Comparison of ENCODE assay signal across 2 cellular contexts in the genomic region with DNA sequence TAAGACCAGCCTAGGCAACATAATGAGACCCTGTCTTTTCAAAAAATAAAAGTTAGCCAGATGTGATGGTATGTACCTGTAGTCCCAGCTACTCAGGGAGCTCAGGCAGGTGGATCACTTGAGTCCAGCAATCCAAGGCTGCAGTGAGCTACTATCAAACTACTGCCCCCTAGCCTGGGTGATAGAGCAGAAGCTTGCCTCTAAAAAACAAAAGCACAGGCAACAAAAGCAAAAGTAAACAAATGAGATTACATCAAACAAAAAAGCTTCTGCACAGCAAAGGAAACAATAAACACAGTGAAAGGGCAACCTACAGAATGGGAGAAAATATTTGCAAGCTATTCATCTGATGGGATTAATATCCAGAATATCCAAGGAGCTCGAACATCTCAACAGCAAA.
TF ChIP-seq lines count a peak whose summit lies in the region.

No MANE protein-coding gene starts in this region.

TF ChIP-seq in HepG2, 621 proteins besides CTCF, POLR2A, EP300 and RAD21 (continued from another document and continues in another):
- TF ChIP-seq CBX1 (IDR thresholded peaks at IDR 0.05; ENCODE audit: low read depth) = no peak
- TF ChIP-seq FOXP1 (IDR thresholded peaks at IDR 0.05) = no peak
- peak; percentile 29; the same call in 1 of the 2 replicates for TF ChIP-seq FOXP1 (CRISPR knock-in tag; IDR thresholded peaks at IDR 0.05)
- no peak for TF ChIP-seq SOX6 (IDR thresholded peaks at IDR 0.05)
- peak; percentile 35; the same call in 1 of the 2 replicates for TF ChIP-seq SOX6 (CRISPR knock-in tag; IDR thresholded peaks at IDR 0.05)
- TF ChIP-seq, protein P1, sequence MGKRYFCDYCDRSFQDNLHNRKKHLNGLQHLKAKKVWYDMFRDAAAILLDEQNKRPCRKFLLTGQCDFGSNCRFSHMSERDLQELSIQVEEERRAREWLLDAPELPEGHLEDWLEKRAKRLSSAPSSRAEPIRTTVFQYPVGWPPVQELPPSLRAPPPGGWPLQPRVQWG (CRISPR knock-in tag; IDR thresholded peaks at IDR 0.05; ENCODE audit: borderline replicate concordance, low read depth) = no peak
- TF ChIP-seq ZNF598 (CRISPR knock-in tag; IDR thresholded peaks at IDR 0.05; ENCODE audit: borderline replicate concordance) = no peak
- no peak for TF ChIP-seq ZIK1 (CRISPR knock-in tag; IDR thresholded peaks at IDR 0.05; ENCODE audit: borderline replicate concordance, low read depth)
- no peak for TF ChIP-seq CHD2 (IDR thresholded peaks at IDR 0.05; ENCODE audit: low read depth, low read length)
- no peak for TF ChIP-seq TAF15 (IDR thresholded peaks at IDR 0.05; ENCODE audit: low read depth, low read length, poor library complexity, severe bottlenecking)
- TF ChIP-seq SOX5 (CRISPR knock-in tag; IDR thresholded peaks at IDR 0.05; ENCODE audit: borderline replicate concordance) = peak; percentile 27; the same call in 1 of the 2 replicates
- no peak for TF ChIP-seq U2AF2 (IDR thresholded peaks at IDR 0.05; ENCODE audit: low read depth, low read length)
- no peak for TF ChIP-seq REPIN1 (CRISPR knock-in tag; IDR thresholded peaks at IDR 0.05; ENCODE audit: borderline replicate concordance, low read depth)
- TF ChIP-seq ZBTB3 (CRISPR knock-in tag; IDR thresholded peaks at IDR 0.05; ENCODE audit: borderline replicate concordance, low read depth) = no peak
- TF ChIP-seq, protein P2, sequence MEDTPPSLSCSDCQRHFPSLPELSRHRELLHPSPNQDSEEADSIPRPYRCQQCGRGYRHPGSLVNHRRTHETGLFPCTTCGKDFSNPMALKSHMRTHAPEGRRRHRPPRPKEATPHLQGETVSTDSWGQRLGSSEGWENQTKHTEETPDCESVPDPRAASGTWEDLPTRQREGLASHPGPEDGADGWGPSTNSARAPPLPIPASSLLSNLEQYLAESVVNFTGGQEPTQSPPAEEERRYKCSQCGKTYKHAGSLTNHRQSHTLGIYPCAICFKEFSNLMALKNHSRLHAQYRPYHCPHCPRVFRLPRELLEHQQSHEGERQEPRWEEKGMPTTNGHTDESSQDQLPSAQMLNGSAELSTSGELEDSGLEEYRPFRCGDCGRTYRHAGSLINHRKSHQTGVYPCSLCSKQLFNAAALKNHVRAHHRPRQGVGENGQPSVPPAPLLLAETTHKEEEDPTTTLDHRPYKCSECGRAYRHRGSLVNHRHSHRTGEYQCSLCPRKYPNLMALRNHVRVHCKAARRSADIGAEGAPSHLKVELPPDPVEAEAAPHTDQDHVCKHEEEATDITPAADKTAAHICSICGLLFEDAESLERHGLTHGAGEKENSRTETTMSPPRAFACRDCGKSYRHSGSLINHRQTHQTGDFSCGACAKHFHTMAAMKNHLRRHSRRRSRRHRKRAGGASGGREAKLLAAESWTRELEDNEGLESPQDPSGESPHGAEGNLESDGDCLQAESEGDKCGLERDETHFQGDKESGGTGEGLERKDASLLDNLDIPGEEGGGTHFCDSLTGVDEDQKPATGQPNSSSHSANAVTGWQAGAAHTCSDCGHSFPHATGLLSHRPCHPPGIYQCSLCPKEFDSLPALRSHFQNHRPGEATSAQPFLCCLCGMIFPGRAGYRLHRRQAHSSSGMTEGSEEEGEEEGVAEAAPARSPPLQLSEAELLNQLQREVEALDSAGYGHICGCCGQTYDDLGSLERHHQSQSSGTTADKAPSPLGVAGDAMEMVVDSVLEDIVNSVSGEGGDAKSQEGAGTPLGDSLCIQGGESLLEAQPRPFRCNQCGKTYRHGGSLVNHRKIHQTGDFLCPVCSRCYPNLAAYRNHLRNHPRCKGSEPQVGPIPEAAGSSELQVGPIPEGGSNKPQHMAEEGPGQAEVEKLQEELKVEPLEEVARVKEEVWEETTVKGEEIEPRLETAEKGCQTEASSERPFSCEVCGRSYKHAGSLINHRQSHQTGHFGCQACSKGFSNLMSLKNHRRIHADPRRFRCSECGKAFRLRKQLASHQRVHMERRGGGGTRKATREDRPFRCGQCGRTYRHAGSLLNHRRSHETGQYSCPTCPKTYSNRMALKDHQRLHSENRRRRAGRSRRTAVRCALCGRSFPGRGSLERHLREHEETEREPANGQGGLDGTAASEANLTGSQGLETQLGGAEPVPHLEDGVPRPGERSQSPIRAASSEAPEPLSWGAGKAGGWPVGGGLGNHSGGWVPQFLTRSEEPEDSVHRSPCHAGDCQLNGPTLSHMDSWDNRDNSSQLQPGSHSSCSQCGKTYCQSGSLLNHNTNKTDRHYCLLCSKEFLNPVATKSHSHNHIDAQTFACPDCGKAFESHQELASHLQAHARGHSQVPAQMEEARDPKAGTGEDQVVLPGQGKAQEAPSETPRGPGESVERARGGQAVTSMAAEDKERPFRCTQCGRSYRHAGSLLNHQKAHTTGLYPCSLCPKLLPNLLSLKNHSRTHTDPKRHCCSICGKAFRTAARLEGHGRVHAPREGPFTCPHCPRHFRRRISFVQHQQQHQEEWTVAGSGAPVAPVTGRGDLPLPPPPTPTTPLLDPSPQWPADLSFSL (CRISPR knock-in tag; IDR thresholded peaks at IDR 0.05) = no peak

TF ChIP-seq in WTC11, 78 proteins besides CTCF, POLR2A, EP300 and RAD21 (continued from another document):
- no peak for TF ChIP-seq ELF4 (CRISPR knock-in tag; IDR thresholded peaks at IDR 0.05; ENCODE audit: low read depth)
- TF ChIP-seq NFYB (CRISPR knock-in tag; conservative IDR thresholded peaks at IDR 0.05; ENCODE audit: low read depth) = no peak
- no peak for TF ChIP-seq ESRRA (CRISPR knock-in tag; IDR thresholded peaks at IDR 0.05; ENCODE audit: borderline replicate concordance)
- TF ChIP-seq, protein P3, sequence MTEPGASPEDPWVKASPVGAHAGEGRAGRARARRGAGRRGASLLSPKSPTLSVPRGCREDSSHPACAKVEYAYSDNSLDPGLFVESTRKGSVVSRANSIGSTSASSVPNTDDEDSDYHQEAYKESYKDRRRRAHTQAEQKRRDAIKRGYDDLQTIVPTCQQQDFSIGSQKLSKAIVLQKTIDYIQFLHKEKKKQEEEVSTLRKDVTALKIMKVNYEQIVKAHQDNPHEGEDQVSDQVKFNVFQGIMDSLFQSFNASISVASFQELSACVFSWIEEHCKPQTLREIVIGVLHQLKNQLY (CRISPR knock-in tag; IDR thresholded peaks at IDR 0.05) = no peak
- TF ChIP-seq, protein P4, sequence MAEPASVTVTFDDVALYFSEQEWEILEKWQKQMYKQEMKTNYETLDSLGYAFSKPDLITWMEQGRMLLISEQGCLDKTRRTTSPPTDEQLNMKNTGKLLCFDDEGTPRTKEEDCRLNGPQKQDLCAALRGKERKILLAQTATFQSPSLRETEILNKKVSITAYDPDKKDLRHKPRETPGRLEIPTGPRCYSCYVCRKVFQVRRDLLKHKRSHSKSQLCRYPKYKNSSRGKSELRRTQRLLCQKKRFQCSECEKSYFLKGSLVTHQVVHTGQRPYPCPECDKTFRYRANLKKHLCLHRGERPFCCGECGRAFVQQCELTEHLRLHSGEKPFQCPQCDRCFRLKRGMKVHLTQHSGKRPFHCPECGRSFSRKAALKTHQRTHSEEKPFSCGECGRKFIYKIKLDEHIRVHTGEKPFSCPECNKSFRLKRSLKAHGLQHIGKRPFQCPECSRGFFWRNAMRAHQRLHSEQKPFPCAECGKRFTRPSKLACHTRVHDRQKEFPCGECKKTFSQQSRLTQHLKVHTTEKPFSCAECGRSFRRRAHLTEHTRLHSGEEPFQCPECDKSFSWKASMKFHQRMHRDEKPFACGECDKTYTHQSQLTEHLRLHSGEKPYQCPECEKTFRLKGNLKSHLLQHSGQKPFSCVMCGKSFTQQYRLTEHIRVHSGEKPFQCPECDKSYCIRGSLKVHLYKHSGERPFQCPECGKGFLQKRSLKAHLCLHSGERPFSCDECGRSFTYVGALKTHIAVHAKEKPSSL (CRISPR knock-in tag; conservative IDR thresholded peaks at IDR 0.05) = no peak
- no peak for TF ChIP-seq NR1H2 (CRISPR knock-in tag; IDR thresholded peaks at IDR 0.05)
- TF ChIP-seq ZBTB21 (CRISPR knock-in tag; IDR thresholded peaks at IDR 0.05; ENCODE audit: borderline replicate concordance) = no peak
- TF ChIP-seq, protein P5, sequence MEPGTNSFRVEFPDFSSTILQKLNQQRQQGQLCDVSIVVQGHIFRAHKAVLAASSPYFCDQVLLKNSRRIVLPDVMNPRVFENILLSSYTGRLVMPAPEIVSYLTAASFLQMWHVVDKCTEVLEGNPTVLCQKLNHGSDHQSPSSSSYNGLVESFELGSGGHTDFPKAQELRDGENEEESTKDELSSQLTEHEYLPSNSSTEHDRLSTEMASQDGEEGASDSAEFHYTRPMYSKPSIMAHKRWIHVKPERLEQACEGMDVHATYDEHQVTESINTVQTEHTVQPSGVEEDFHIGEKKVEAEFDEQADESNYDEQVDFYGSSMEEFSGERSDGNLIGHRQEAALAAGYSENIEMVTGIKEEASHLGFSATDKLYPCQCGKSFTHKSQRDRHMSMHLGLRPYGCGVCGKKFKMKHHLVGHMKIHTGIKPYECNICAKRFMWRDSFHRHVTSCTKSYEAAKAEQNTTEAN (CRISPR knock-in tag; IDR thresholded peaks at IDR 0.05) = no peak
- TF ChIP-seq, protein P6, sequence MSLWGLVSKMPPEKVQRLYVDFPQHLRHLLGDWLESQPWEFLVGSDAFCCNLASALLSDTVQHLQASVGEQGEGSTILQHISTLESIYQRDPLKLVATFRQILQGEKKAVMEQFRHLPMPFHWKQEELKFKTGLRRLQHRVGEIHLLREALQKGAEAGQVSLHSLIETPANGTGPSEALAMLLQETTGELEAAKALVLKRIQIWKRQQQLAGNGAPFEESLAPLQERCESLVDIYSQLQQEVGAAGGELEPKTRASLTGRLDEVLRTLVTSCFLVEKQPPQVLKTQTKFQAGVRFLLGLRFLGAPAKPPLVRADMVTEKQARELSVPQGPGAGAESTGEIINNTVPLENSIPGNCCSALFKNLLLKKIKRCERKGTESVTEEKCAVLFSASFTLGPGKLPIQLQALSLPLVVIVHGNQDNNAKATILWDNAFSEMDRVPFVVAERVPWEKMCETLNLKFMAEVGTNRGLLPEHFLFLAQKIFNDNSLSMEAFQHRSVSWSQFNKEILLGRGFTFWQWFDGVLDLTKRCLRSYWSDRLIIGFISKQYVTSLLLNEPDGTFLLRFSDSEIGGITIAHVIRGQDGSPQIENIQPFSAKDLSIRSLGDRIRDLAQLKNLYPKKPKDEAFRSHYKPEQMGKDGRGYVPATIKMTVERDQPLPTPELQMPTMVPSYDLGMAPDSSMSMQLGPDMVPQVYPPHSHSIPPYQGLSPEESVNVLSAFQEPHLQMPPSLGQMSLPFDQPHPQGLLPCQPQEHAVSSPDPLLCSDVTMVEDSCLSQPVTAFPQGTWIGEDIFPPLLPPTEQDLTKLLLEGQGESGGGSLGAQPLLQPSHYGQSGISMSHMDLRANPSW (CRISPR knock-in tag; conservative IDR thresholded peaks at IDR 0.05; ENCODE audit: low read depth) = no peak
- no peak for TF ChIP-seq ZNF396 (CRISPR knock-in tag; IDR thresholded peaks at IDR 0.05; ENCODE audit: borderline replicate concordance)
- no peak for TF ChIP-seq NFE2L1 (CRISPR knock-in tag; IDR thresholded peaks at IDR 0.05)
- TF ChIP-seq, protein P7, sequence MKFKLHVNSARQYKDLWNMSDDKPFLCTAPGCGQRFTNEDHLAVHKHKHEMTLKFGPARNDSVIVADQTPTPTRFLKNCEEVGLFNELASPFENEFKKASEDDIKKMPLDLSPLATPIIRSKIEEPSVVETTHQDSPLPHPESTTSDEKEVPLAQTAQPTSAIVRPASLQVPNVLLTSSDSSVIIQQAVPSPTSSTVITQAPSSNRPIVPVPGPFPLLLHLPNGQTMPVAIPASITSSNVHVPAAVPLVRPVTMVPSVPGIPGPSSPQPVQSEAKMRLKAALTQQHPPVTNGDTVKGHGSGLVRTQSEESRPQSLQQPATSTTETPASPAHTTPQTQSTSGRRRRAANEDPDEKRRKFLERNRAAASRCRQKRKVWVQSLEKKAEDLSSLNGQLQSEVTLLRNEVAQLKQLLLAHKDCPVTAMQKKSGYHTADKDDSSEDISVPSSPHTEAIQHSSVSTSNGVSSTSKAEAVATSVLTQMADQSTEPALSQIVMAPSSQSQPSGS (CRISPR knock-in tag; IDR thresholded peaks at IDR 0.05; ENCODE audit: borderline replicate concordance, low read depth) = no peak
